In the genomic region with DNA sequence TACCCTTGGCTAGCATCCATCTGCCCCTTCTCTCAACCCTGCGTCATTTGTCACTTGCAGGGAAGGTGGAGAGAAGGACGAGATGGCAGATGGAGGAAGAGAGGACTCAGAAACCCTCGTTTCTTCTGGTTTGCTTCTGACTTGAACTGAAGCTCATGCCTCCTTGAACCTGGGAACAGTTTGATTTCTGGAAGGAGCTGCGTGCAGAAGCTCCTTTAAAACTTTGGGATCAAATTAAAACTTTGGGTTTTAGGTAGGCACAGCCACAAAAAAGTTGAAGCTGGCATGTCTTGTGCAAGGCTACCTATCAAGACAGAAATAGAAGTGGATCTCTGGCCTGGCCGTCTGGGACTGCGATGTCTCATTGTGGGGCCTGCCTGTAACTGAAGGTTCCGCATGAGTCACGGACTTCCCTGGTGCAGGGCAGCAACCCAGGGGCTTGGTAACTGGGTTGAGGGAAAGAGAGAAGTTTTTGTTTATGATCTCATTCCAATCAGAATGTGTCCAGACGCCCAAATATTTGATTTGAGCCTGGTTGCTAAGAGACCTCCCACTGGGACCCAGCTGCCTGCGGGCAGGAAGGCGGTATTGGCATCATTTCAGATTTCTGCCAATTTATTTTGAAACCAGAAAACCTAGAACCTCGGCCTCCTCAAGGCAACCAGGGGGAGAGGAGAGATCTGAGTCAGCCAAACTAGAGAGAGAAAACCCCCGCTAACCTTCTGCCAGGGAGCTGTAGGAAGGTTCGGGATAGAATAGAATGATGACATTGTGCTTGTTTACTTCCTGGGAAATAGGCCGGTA, we compare ENCODE assay signal across 8 cellular contexts. TPM values are rescaled to one million over a fixed set of nuclear protein-coding genes. Genes with fewer than 3 reads are reported as not detected.
DNase-seq lines count a peak whose midpoint lies in the region; ATAC-seq and TF ChIP-seq lines count a peak whose summit lies in the region.

No MANE protein-coding gene starts in this region.

- no peaks in the 10 kb centered on the region for H3K27me3 ChIP-seq in kidney epithelial cell (ENCODE audit: control insufficient read depth, insufficient read depth, low read length)

- no peaks in the 10 kb centered on the region for H3K36me3 Mint-ChIP-seq in endothelial cell (ENCODE audit: low read depth, unreplicated experiment)

- H3K4me3 ChIP-seq in kidney epithelial cell (ENCODE audit: low read depth, low read length): no peak overlapping the region

- TF ChIP-seq CTCF in kidney epithelial cell (IDR thresholded peaks at IDR 0.05; ENCODE audit: insufficient read depth, low read length, poor library complexity, severe bottlenecking) (no peak), endothelial cell (IDR thresholded peaks at IDR 0.05; ENCODE audit: unreplicated experiment) (no peak)

- H3K36me3 ChIP-seq in kidney epithelial cell (ENCODE audit: control insufficient read depth, insufficient read depth, low read length): no peaks in the 10 kb centered on the region

- no peaks in the 10 kb centered on the region for H3K27me3 Mint-ChIP-seq in endothelial cell (ENCODE audit: unreplicated experiment)

- H3K4me1 Mint-ChIP-seq in endothelial cell (ENCODE audit: unreplicated experiment): no peaks in the 10 kb centered on the region

- H3K27ac Mint-ChIP-seq in endothelial cell (ENCODE audit: unreplicated experiment): no peak overlapping the region

- peak in 8 of 14 donors; percentile 7 to 71 (median 25) for DNase-seq in C1 segment of cervical spinal cord (lab: John Stamatoyannopoulos, UW)
- peak; percentile 81 for DNase-seq in NOMO-1 treated with DMSO at 0.1 percent for 48 hours (lab: John Stamatoyannopoulos, UW; ENCODE audit: unreplicated experiment)
- peak; percentile 98 for DNase-seq in astrocyte of the hippocampus (ENCODE audit: low read depth, low spot score)
- DNase-seq in kidney epithelial cell (ENCODE audit: low read depth): peak; percentile 92
- DNase-seq in stimulated activated CD8-positive, alpha-beta memory T cell treated with anti-CD3 and anti-CD28 coated beads, Interleukin-4, amount 100 ng/mL, for 24 hours (ENCODE audit: low read depth): peak; percentile 9
- DNase-seq in endothelial cell (ENCODE audit: low spot score): no peak

- H3K4me3 Mint-ChIP-seq in endothelial cell (ENCODE audit: unreplicated experiment): no peak overlapping the region

- ATAC-seq in GM18907 (IDR thresholded peaks at IDR 0.05; ENCODE audit: unreplicated experiment): peak; percentile 83
- peak; percentile 58 for ATAC-seq in HG03159 (IDR thresholded peaks at IDR 0.05; ENCODE audit: unreplicated experiment)

- H3K9me3 Mint-ChIP-seq in endothelial cell (ENCODE audit: unreplicated experiment): no peaks in the 10 kb centered on the region

RNA-seq across cellular contexts. Expression of a gene that starts 15.8 kb away (rescaled TPM):
- total RNA-seq in kidney epithelial cell (2.3 and 3.4 TPM in 2 replicates), endothelial cell (ENCODE audit: unreplicated experiment) (4.1 TPM)
